Comparison of ENCODE assay signal across 1 cellular context in genomic region chr21:32184485-32184884, GRCh38.
TF ChIP-seq lines count a peak whose summit lies in the region.

No MANE protein-coding gene starts in this region.

TF ChIP-seq in GM23338, 12 proteins besides CTCF, POLR2A, EP300 and RAD21 (continued from another document):
- TF ChIP-seq, protein P1, sequence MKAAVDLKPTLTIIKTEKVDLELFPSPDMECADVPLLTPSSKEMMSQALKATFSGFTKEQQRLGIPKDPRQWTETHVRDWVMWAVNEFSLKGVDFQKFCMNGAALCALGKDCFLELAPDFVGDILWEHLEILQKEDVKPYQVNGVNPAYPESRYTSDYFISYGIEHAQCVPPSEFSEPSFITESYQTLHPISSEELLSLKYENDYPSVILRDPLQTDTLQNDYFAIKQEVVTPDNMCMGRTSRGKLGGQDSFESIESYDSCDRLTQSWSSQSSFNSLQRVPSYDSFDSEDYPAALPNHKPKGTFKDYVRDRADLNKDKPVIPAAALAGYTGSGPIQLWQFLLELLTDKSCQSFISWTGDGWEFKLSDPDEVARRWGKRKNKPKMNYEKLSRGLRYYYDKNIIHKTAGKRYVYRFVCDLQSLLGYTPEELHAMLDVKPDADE (IDR thresholded peaks at IDR 0.05) = no peak
- TF ChIP-seq EZH2phosphoT487 (IDR thresholded peaks at IDR 0.05; ENCODE audit: unreplicated experiment) (no peak), NANOG (IDR thresholded peaks at IDR 0.05; ENCODE audit: borderline replicate concordance) (no peak), CREB1 (CRISPR knock-in tag; IDR thresholded peaks at IDR 0.05; ENCODE audit: low read depth) (no peak), ZNF114 (CRISPR knock-in tag; IDR thresholded peaks at IDR 0.05) (no peak), ZNF462 (CRISPR knock-in tag; IDR thresholded peaks at IDR 0.05) (no peak), POLR2AphosphoS5 (IDR thresholded peaks at IDR 0.05; ENCODE audit: low read depth) (no peak), STAT1 (IDR thresholded peaks at IDR 0.05; ENCODE audit: unreplicated experiment) (no peak), ZNF331 (CRISPR knock-in tag; IDR thresholded peaks at IDR 0.05; ENCODE audit: low read depth) (no peak)
- TF ChIP-seq, protein P2, sequence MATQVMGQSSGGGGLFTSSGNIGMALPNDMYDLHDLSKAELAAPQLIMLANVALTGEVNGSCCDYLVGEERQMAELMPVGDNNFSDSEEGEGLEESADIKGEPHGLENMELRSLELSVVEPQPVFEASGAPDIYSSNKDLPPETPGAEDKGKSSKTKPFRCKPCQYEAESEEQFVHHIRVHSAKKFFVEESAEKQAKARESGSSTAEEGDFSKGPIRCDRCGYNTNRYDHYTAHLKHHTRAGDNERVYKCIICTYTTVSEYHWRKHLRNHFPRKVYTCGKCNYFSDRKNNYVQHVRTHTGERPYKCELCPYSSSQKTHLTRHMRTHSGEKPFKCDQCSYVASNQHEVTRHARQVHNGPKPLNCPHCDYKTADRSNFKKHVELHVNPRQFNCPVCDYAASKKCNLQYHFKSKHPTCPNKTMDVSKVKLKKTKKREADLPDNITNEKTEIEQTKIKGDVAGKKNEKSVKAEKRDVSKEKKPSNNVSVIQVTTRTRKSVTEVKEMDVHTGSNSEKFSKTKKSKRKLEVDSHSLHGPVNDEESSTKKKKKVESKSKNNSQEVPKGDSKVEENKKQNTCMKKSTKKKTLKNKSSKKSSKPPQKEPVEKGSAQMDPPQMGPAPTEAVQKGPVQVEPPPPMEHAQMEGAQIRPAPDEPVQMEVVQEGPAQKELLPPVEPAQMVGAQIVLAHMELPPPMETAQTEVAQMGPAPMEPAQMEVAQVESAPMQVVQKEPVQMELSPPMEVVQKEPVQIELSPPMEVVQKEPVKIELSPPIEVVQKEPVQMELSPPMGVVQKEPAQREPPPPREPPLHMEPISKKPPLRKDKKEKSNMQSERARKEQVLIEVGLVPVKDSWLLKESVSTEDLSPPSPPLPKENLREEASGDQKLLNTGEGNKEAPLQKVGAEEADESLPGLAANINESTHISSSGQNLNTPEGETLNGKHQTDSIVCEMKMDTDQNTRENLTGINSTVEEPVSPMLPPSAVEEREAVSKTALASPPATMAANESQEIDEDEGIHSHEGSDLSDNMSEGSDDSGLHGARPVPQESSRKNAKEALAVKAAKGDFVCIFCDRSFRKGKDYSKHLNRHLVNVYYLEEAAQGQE (IDR thresholded peaks at IDR 0.05; ENCODE audit: unreplicated experiment) = no peak
